ENCODE assay signal across 11 cellular contexts in the genomic region with DNA sequence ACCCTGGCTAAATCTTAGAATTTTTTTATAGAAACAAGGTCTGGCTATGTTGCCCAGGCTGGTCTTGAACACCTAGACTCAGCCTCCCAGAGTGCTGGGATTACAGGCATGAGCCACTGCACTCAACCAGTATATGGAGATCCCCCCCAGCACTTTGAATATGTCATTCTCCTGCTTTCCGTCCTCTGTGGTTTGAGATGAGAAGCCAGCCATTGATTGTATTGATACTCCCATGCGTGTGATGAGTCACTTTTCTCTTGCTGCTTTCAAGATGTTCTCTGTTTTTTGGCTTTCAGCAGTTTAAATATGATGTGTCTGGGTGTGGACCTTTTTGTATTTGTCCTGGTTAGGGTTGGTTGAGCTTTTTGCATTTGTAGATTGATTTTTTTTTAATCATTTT.
DNase-seq lines count a peak whose midpoint lies in the region; ATAC-seq, FAIRE-seq and TF ChIP-seq lines count a peak whose summit lies in the region.
"Had no signal": no experiment of that assay in that cellular context is flagged by ENCODE, and none has a peak within 500 bp of the region (broad histone marks: within the 10 kb centered on the region; RNA-seq: fewer than 3 reads in every experiment).

No MANE protein-coding gene starts in this region.

- CTCF ChIA-PET in PC-3 (lab: Charles Lee), result no interaction called here

- peaks cover 8% of the 10 kb centered on the region; the same call in 1 of the 2 replicates for H3K4me1 ChIP-seq in PC-3 (ENCODE audit: insufficient read depth, low read length)
- H3K4me1 ChIP-seq: HAP-1 had no signal

- DNase-seq in PC-3 (peak; percentile 1), islet precursor cell (peak; percentile 83), occipital lobe (lab: John Stamatoyannopoulos, UW) (no peak), NCI-H446 (lab: John Stamatoyannopoulos, UW) (no peak), NCI-H187 treated with DMSO at 0.1 percent for 48 hours (lab: John Stamatoyannopoulos, UW) (no peak), HTR-8/SVneo (ENCODE audit: insufficient read length, low spot score) (no peak)
- DNase-seq: immature natural killer cell had no signal

- H4K20me1 ChIP-seq in PC-3 (ENCODE audit: low read length), result no peaks in the 10 kb centered on the region

- POLR2A ChIA-PET in PC-3 (lab: Charles Lee; ENCODE audit: unreplicated experiment), result no interaction called here

- no peaks in the 10 kb centered on the region for H3K36me3 ChIP-seq in PC-3 (ENCODE audit: low read depth, low read length)
- H3K36me3 ChIP-seq: HAP-1 had no signal

- no peak overlapping the region for H3K9ac ChIP-seq in PC-3 (ENCODE audit: low read length)

- no peaks in the 10 kb centered on the region for H3K9me3 ChIP-seq in PC-3 (ENCODE audit: low read length)
- H3K9me3 ChIP-seq: HAP-1 had no signal

- no peak overlapping the region for H3K4me3 ChIP-seq in PC-3 (ENCODE audit: low read length)
- H3K4me3 ChIP-seq: HAP-1 had no signal

- FAIRE-seq in HTR-8/SVneo (lab: Jason Lieb, UNC), result no peak
- FAIRE-seq: TTC549 had no signal

- no peaks in the 10 kb centered on the region for H3K9me2 ChIP-seq in PC-3 (replicated peaks; ENCODE audit: low read length)

- no peaks in the 10 kb centered on the region for H3K79me2 ChIP-seq in PC-3 (ENCODE audit: low read length)

- no peak overlapping the region for H3K4me2 ChIP-seq in PC-3 (ENCODE audit: low read length)

- TF ChIP-seq CTCF in PC-3 (conservative IDR thresholded peaks at IDR 0.05; ENCODE audit: low read depth, low read length), result no peak

- intact Hi-C loops in PC-3 (cut with micrococcal nuclease), result no loop called here

- no peak overlapping the region for H2AFZ ChIP-seq in PC-3 (ENCODE audit: low read length)

- no TSS peak for BruUV-seq in PC-3 (replicated peaks; lab: Mats Ljungman, UMichigan)

- H3F3A ChIP-seq in PC-3 (ENCODE audit: low read length, unreplicated experiment), result no peaks in the 10 kb centered on the region

- no peak overlapping the region for H3K27ac ChIP-seq in PC-3 (ENCODE audit: low read length)

- ATAC-seq in GM18519 (IDR thresholded peaks at IDR 0.05; ENCODE audit: low FRiP score, unreplicated experiment), result peak; percentile 83
- ATAC-seq in HG02588 (IDR thresholded peaks at IDR 0.05; ENCODE audit: unreplicated experiment), result peak; percentile 88
- ATAC-seq in PC-3, result no peak

- H3K27me3 ChIP-seq in PC-3 (ENCODE audit: low read length), result no peaks in the 10 kb centered on the region

Comparison
In these comparisons a context has a peak if more than half of its experiments do, and no peak if none do; other contexts are left out.
1. DNase-seq: peak in PC-3 (single experiment) and islet precursor cell (single experiment); none in occipital lobe (single experiment), NCI-H446 (0 of 2), NCI-H187 treated with DMSO at 0.1 percent for 48 hours (single experiment) and HTR-8/SVneo (single experiment).